In genomic region chr17:781920-782731, GRCh38 we compare ENCODE assay signal across 1 cellular context.
A peak's percentile ranks its signal among the peaks of the same experiment; 100 is the strongest.
TF ChIP-seq lines count a peak whose summit lies in the region.

GLOD4 (minus strand) TSS chr17:782280; CDS start chr17:782255, 25 bp downstream.
MRM3 (plus strand) TSS chr17:782353; CDS start chr17:782379, 26 bp downstream.

TF ChIP-seq in HEK293, 187 proteins besides CTCF, POLR2A, EP300 and RAD21 (continued from another document and continues in another):
- TF ChIP-seq KLF9 (tag by site-specific recombination; IDR thresholded peaks at IDR 0.05; ENCODE audit: low read depth) (peak; percentile 98), ZBTB48 (tag by site-specific recombination; IDR thresholded peaks at IDR 0.05) (peak; percentile 62; the same call in 1 of the 2 replicates), ZNF398 (tag by site-specific recombination; IDR thresholded peaks at IDR 0.05) (no peak), ZNF776 (tag by site-specific recombination; IDR thresholded peaks at IDR 0.05; ENCODE audit: borderline replicate concordance) (no peak), ZNF274 (IDR thresholded peaks at IDR 0.05; ENCODE audit: low read length) (no peak), ZNF274 (tag by site-specific recombination; IDR thresholded peaks at IDR 0.05; ENCODE audit: borderline replicate concordance) (no peak), PBX3 (CRISPR knock-in tag; IDR thresholded peaks at IDR 0.05) (peak; percentile 85; the same call in 1 of the 2 replicates), ZNF302 (tag by site-specific recombination; IDR thresholded peaks at IDR 0.05; ENCODE audit: low read depth) (no peak), ZSCAN16 (tag by site-specific recombination; IDR thresholded peaks at IDR 0.05) (0 out of 2 replicates have a peak, but pooled peaks have one; percentile 17), ZNF214 (tag by site-specific recombination; IDR thresholded peaks at IDR 0.05; ENCODE audit: borderline replicate concordance) (no peak), GLI2 (tag by site-specific recombination; IDR thresholded peaks at IDR 0.05; ENCODE audit: borderline replicate concordance, low read depth) (no peak), ZNF830 (tag by site-specific recombination; IDR thresholded peaks at IDR 0.05; ENCODE audit: low read depth) (no peak), ELK4 (IDR thresholded peaks at IDR 0.05; ENCODE audit: borderline replicate concordance, low read depth, low read length) (no peak), ZNF600 (tag by site-specific recombination; IDR thresholded peaks at IDR 0.05) (peak; percentile 94), ZNF138 (tag by site-specific recombination; IDR thresholded peaks at IDR 0.05; ENCODE audit: borderline replicate concordance) (no peak), ZNF549 (tag by site-specific recombination; IDR thresholded peaks at IDR 0.05) (no peak), ZFHX2 (tag by site-specific recombination; conservative IDR thresholded peaks at IDR 0.05) (no peak; the same call in 1 of the 2 replicates), ZNF391 (tag by site-specific recombination; IDR thresholded peaks at IDR 0.05; ENCODE audit: borderline replicate concordance, low read depth) (peak; percentile 93; the same call in 1 of the 2 replicates), ZNF350 (tag by site-specific recombination; IDR thresholded peaks at IDR 0.05) (no peak), SP3 (tag by site-specific recombination; IDR thresholded peaks at IDR 0.05) (peak; percentile 87), TRIM28 (IDR thresholded peaks at IDR 0.05; ENCODE audit: borderline replicate concordance, low read length) (peak; percentile 75; the same call in 1 of the 2 replicates), ZNF692 (tag by site-specific recombination; IDR thresholded peaks at IDR 0.05) (peak; percentile 84), MZF1 (tag by site-specific recombination; IDR thresholded peaks at IDR 0.05; ENCODE audit: borderline replicate concordance) (no peak), GFI1B (tag by site-specific recombination; IDR thresholded peaks at IDR 0.05) (no peak), ZNF555 (tag by site-specific recombination; conservative IDR thresholded peaks at IDR 0.05) (no peak), ZNF48 (tag by site-specific recombination; IDR thresholded peaks at IDR 0.05) (no peak), ZFP41 (tag by site-specific recombination; IDR thresholded peaks at IDR 0.05; ENCODE audit: borderline replicate concordance) (no peak), ZNF426 (tag by site-specific recombination; IDR thresholded peaks at IDR 0.05) (no peak), ZNF354C (tag by site-specific recombination; IDR thresholded peaks at IDR 0.05; ENCODE audit: borderline replicate concordance, low read depth) (no peak), ZNF621 (tag by site-specific recombination; IDR thresholded peaks at IDR 0.05) (no peak), TCF7L2 (IDR thresholded peaks at IDR 0.05; ENCODE audit: borderline replicate concordance, low read depth, low read length) (no peak), BCL11A (tag by site-specific recombination; IDR thresholded peaks at IDR 0.05; ENCODE audit: low read depth) (no peak), ZBTB1 (tag by site-specific recombination; IDR thresholded peaks at IDR 0.05) (0 out of 2 replicates have a peak, but pooled peaks have one; percentile 9), ZBTB17 (tag by site-specific recombination; IDR thresholded peaks at IDR 0.05) (peak; percentile 93), ZNF654 (tag by site-specific recombination; IDR thresholded peaks at IDR 0.05; ENCODE audit: low read depth) (no peak), ZNF148 (tag by site-specific recombination; IDR thresholded peaks at IDR 0.05; ENCODE audit: borderline replicate concordance) (no peak), ZNF514 (tag by site-specific recombination; IDR thresholded peaks at IDR 0.05) (no peak), ZNF133 (tag by site-specific recombination; IDR thresholded peaks at IDR 0.05) (no peak), ZEB2 (tag by site-specific recombination; IDR thresholded peaks at IDR 0.05) (peak; percentile 91), ZNF155 (tag by site-specific recombination; IDR thresholded peaks at IDR 0.05) (no peak), SCRT1 (tag by site-specific recombination; IDR thresholded peaks at IDR 0.05; ENCODE audit: borderline replicate concordance) (no peak), ZNF558 (tag by site-specific recombination; IDR thresholded peaks at IDR 0.05) (no peak), ZNF701 (tag by site-specific recombination; IDR thresholded peaks at IDR 0.05) (no peak), YY2 (tag by site-specific recombination; IDR thresholded peaks at IDR 0.05) (peak; percentile 100), ZNF837 (tag by site-specific recombination; IDR thresholded peaks at IDR 0.05) (no peak), ZNF580 (tag by site-specific recombination; IDR thresholded peaks at IDR 0.05) (peak; percentile 32; the same call in 1 of the 2 replicates), BCL11B (tag by site-specific recombination; IDR thresholded peaks at IDR 0.05; ENCODE audit: low read depth) (no peak), ZNF639 (tag by site-specific recombination; IDR thresholded peaks at IDR 0.05) (peak; percentile 88), SP2 (tag by site-specific recombination; IDR thresholded peaks at IDR 0.05) (peak; percentile 67), ZNF311 (tag by site-specific recombination; IDR thresholded peaks at IDR 0.05; ENCODE audit: borderline replicate concordance) (no peak), ZNF248 (tag by site-specific recombination; IDR thresholded peaks at IDR 0.05) (no peak), ZNF677 (tag by site-specific recombination; IDR thresholded peaks at IDR 0.05) (no peak), BCL6B (tag by site-specific recombination; IDR thresholded peaks at IDR 0.05) (peak; percentile 33; the same call in 1 of the 2 replicates), ZNF791 (tag by site-specific recombination; IDR thresholded peaks at IDR 0.05) (no peak), ZNF658 (tag by site-specific recombination; IDR thresholded peaks at IDR 0.05) (no peak), ZNF76 (tag by site-specific recombination; IDR thresholded peaks at IDR 0.05; ENCODE audit: borderline replicate concordance, low read depth) (peak; percentile 93), ZNF16 (tag by site-specific recombination; IDR thresholded peaks at IDR 0.05; ENCODE audit: low read depth) (no peak; the same call in 1 of the 2 replicates), ZNF157 (tag by site-specific recombination; IDR thresholded peaks at IDR 0.05) (no peak), ZBTB21 (tag by site-specific recombination; IDR thresholded peaks at IDR 0.05) (peak; percentile 99), ZNF239 (tag by site-specific recombination; IDR thresholded peaks at IDR 0.05) (no peak), ZNF112 (tag by site-specific recombination; IDR thresholded peaks at IDR 0.05) (no peak), ZNF571 (tag by site-specific recombination; IDR thresholded peaks at IDR 0.05) (no peak), ZBTB49 (tag by site-specific recombination; IDR thresholded peaks at IDR 0.05; ENCODE audit: low read depth) (no peak), ZNF843 (tag by site-specific recombination; IDR thresholded peaks at IDR 0.05) (peak; percentile 79)
